8 cellular contexts compared by ENCODE assay signal in the genomic region with DNA sequence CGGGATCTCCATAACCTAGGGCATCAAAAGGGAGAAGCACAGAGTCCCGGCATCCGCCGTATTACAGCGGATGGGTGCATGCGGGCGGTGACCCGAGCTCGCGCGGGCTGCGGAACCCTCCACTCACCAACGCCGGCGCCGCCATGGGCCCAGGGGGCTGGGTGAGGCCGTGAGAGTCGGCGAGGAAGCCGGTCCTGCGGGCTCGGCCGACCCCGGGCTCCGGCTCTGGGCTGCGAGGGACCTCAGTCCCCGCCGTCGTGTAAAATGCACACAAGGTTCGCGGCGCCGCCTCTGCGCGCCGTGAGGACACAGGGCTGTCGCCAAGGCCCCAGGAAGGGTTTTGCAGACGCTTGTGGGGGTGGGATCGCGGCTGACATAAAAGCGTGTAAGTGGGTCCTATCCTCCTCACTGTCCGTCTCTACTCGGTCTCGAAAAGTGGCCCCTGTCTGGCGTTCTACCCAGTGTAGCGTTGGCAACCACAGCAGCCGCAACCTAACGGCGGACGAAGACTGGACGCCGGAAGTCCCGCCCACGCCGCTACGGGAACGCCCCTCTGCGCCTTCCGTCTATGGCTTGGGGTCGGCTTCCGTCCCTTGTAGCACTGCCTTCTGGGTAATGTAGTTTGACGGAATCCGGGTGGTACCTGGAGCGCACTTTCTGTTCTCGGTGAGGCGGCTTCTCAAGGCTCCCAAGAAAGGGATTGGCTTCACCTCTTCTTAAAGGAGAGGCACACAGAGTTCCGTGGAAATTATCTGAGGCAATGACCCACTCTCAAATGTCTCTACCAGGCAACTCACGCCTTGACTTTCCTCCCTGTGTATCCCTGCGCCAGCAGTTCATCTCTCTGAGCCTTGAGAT. TPM values are rescaled to one million over a fixed set of nuclear protein-coding genes. Genes with fewer than 3 reads are reported as not detected.
A peak's percentile ranks its signal among the peaks of the same experiment; 100 is the strongest.
DNase-seq lines count a peak whose midpoint lies in the region; ATAC-seq and TF ChIP-seq lines count a peak whose summit lies in the region.

A gene (minus strand): TSS at position 519 of the 858 bp plus-strand sequence. CDS start 374 bp downstream, at position 145.

- intact Hi-C loops in activated CD4-positive, alpha-beta memory T cell treated with anti-CD3 and anti-CD28 coated beads for 36 hours (cut with micrococcal nuclease), result loop anchor here (1.0 to 5.0 kb wide), 2 partner anchors 40 to 96 kb away; a partner anchor contains a TSS
- intact Hi-C loops in lower lobe of right lung (cut with DNase I), result no loop called here

- H3K36me3 Mint-ChIP-seq in activated CD4-positive, alpha-beta memory T cell treated with anti-CD3 and anti-CD28 coated beads for 36 hours, result peaks cover 14% of the 10 kb centered on the region

- no peak for TF ChIP-seq CTCF in lower lobe of right lung (IDR thresholded peaks at IDR 0.05)

- peak within 1 kb of the TSS; percentile 94 for H3K4me3 ChIP-seq in lower lobe of right lung

- peak within 1 kb of the TSS; percentile 89 for H3K4me3 Mint-ChIP-seq in activated CD4-positive, alpha-beta memory T cell treated with anti-CD3 and anti-CD28 coated beads for 36 hours

- H3K4me1 Mint-ChIP-seq in activated CD4-positive, alpha-beta memory T cell treated with anti-CD3 and anti-CD28 coated beads for 36 hours (ENCODE audit: low read depth), result peaks cover 16% of the 10 kb centered on the region

- CTCF ChIA-PET in activated CD4-positive, alpha-beta memory T cell treated with anti-CD3 and anti-CD28 coated beads for 36 hours (lab: Charles Lee), result no interaction called here

- POLR2A ChIA-PET in activated CD4-positive, alpha-beta memory T cell treated with anti-CD3 and anti-CD28 coated beads for 36 hours (lab: Charles Lee), result interaction anchor here (1.5 kb wide), 1 partner anchor 39 kb away, joined by 4 read pairs; a partner anchor contains a TSS

- peak within 1 kb of the TSS; percentile 78 for H3K27ac Mint-ChIP-seq in activated CD4-positive, alpha-beta memory T cell treated with anti-CD3 and anti-CD28 coated beads for 36 hours

- DNase-seq in Ammon's horn (ENCODE audit: low spot score) (peak; percentile 94), NCI-H446 treated with DMSO at 0.1 percent for 48 hours (lab: John Stamatoyannopoulos, UW) (peak; percentile 75), lower lobe of right lung (peak; percentile 94)
- peak; percentile 93 for DNase-seq in activated CD4-positive, alpha-beta memory T cell treated with anti-CD3 and anti-CD28 coated beads for 36 hours
- peak; percentile 82 for DNase-seq in effector CD4-positive, alpha-beta T cell
- peak; percentile 54 to 86 (median 77) for DNase-seq in stimulated activated CD4-positive, alpha-beta T cell treated with anti-CD3 and anti-CD28 coated beads, TNF-alpha, amount 100 ng/mL, for 1 hour (ENCODE audit: low read depth in 3 of 3, low spot score in 1 of 3)

- peak within 1 kb of the TSS; percentile 85 for H3K27ac ChIP-seq in lower lobe of right lung

- ATAC-seq in GM19035 (IDR thresholded peaks at IDR 0.05; ENCODE audit: unreplicated experiment) (peak; percentile 99), HG03342 (IDR thresholded peaks at IDR 0.05; ENCODE audit: unreplicated experiment) (peak; percentile 98), lower lobe of right lung (peak; percentile 99 to 100)

- H3K9me3 ChIP-seq in lower lobe of right lung, result no peaks in the 10 kb centered on the region

- no peaks in the 10 kb centered on the region for H3K27me3 Mint-ChIP-seq in activated CD4-positive, alpha-beta memory T cell treated with anti-CD3 and anti-CD28 coated beads for 36 hours

- peaks cover 10% of the 10 kb centered on the region for H3K36me3 ChIP-seq in lower lobe of right lung

- H3K27me3 ChIP-seq in lower lobe of right lung (ENCODE audit: low read depth), result peaks cover 4% of the 10 kb centered on the region

- H3K4me1 ChIP-seq in lower lobe of right lung, result peaks cover 13% of the 10 kb centered on the region

- peaks cover 3% of the 10 kb centered on the region for H3K9me3 Mint-ChIP-seq in activated CD4-positive, alpha-beta memory T cell treated with anti-CD3 and anti-CD28 coated beads for 36 hours

RNA-seq across cellular contexts. Expression of the gene that starts here (rescaled TPM):
- 1 to 10 TPM; 3.2 to 3.7 TPM for total RNA-seq in activated CD4-positive, alpha-beta memory T cell treated with anti-CD3 and anti-CD28 coated beads for 36 hours
- 5.9 TPM for total RNA-seq in lower lobe of right lung

Comparison
In these comparisons a context has a peak if more than half of its experiments do, and no peak if none do; other contexts are left out.
1. Peak in every context shown above with its lines: DNase-seq, ATAC-seq, H3K4me3 ChIP-seq and H3K27ac ChIP-seq.